Comparison of ENCODE assay signal across 11 cellular contexts in the genomic region with DNA sequence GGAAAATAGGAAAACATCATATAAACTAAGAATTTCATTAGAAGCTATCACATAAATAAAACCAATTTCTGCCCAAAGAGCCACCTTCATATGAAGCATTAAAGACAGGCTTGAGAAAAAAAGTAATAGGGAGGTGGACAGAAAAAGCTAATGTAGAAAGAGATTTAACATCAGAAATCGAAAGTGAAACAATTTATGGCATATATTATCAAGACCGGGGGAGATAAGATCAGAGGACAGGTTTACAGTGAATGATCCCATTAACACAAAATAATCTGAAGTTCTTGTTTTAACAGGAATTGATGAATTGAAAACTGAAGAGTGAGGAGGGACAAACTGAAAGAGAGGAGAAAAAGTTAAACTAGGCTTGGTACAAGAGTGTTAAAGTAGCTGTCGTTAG.
DNase-seq lines count a peak whose midpoint lies in the region; ATAC-seq and TF ChIP-seq lines count a peak whose summit lies in the region.
"Had no signal": no experiment of that assay in that cellular context is flagged by ENCODE, and none has a peak within 500 bp of the region (broad histone marks: within the 10 kb centered on the region; RNA-seq: fewer than 3 reads in every experiment).

No MANE protein-coding gene starts in this region.

- peaks cover 1% of the 10 kb centered on the region for H3K9me3 Mint-ChIP-seq in activated CD8-positive, alpha-beta T cell treated with anti-CD3 and anti-CD28 coated beads for 36 hours
- peaks cover 0 to 3% (median 0%) of the 10 kb centered on the region in 11 donors for H3K9me3 Mint-ChIP-seq in naive thymus-derived CD4-positive, alpha-beta T cell

- no peaks in the 10 kb centered on the region for H3K9me3 ChIP-seq in naive thymus-derived CD4-positive, alpha-beta T cell (ENCODE audit: control insufficient read depth in 2 of 3, low read length in 3 of 3)
- H3K9me3 ChIP-seq: Peyer's patch had no signal

- no peaks in the 10 kb centered on the region for H3K36me3 Mint-ChIP-seq in activated CD8-positive, alpha-beta T cell treated with anti-CD3 and anti-CD28 coated beads for 36 hours (ENCODE audit: low read depth)
- no peaks in the 10 kb centered on the region for H3K36me3 Mint-ChIP-seq in naive thymus-derived CD4-positive, alpha-beta T cell

- no peak overlapping the region for H3K27ac Mint-ChIP-seq in activated CD8-positive, alpha-beta T cell treated with anti-CD3 and anti-CD28 coated beads for 36 hours
- peak overlapping the region in 8 of 9 donors; percentile 2 to 80 (median 61) for H3K27ac Mint-ChIP-seq in naive thymus-derived CD4-positive, alpha-beta T cell

- H3K27me3 Mint-ChIP-seq in activated CD8-positive, alpha-beta T cell treated with anti-CD3 and anti-CD28 coated beads for 36 hours = no peaks in the 10 kb centered on the region
- no peaks in the 10 kb centered on the region for H3K27me3 Mint-ChIP-seq in naive thymus-derived CD4-positive, alpha-beta T cell

- peak overlapping the region; percentile 39 for H3K4me3 Mint-ChIP-seq in activated CD8-positive, alpha-beta T cell treated with anti-CD3 and anti-CD28 coated beads for 36 hours
- peak overlapping the region; percentile 65 to 91 (median 82) for H3K4me3 Mint-ChIP-seq in naive thymus-derived CD4-positive, alpha-beta T cell

- POLR2A ChIA-PET in activated CD8-positive, alpha-beta T cell treated with anti-CD3 and anti-CD28 coated beads for 36 hours (lab: Charles Lee) = no interaction called here
- POLR2A ChIA-PET in naive thymus-derived CD4-positive, alpha-beta T cell (lab: Charles Lee) = no interaction called here

- no peak overlapping the region for H3K27ac ChIP-seq in naive thymus-derived CD4-positive, alpha-beta T cell (ENCODE audit: low read depth, low read length)
- H3K27ac ChIP-seq: Peyer's patch had no signal

- peak overlapping the region; percentile 8 for H3K4me3 ChIP-seq in naive thymus-derived CD4-positive, alpha-beta T cell (ENCODE audit: low read length)

- peak; percentile 26 for DNase-seq in DMS53 treated with DMSO at 0.1 percent for 48 hours (lab: John Stamatoyannopoulos, UW; ENCODE audit: unreplicated experiment)
- no peak for DNase-seq in activated CD8-positive, alpha-beta T cell treated with anti-CD3 and anti-CD28 coated beads for 36 hours
- DNase-seq in naive thymus-derived CD4-positive, alpha-beta T cell = peak in 2 of 9 donors; percentile 7 to 9
- no peak for DNase-seq in activated effector memory CD4-positive, alpha-beta T cell treated with anti-CD3 and anti-CD28 coated beads, Interleukin-2, amount 50 U/mL, for 16 hours
- no peak for DNase-seq in NCI-H524 treated with DMSO at 0.1 percent for 48 hours (lab: John Stamatoyannopoulos, UW)
- no peak for DNase-seq in iPS-NIHi11 (ENCODE audit: low spot score)
- DNase-seq: effector CD4-positive, alpha-beta T cell; Karpas-422; Peyer's patch had no signal

- TF ChIP-seq CTCF in activated CD8-positive, alpha-beta T cell treated with anti-CD3 and anti-CD28 coated beads for 36 hours (IDR thresholded peaks at IDR 0.05) = no peak

- CTCF ChIA-PET in activated CD8-positive, alpha-beta T cell treated with anti-CD3 and anti-CD28 coated beads for 36 hours (lab: Charles Lee) = interaction anchor here (1.0 kb wide), 1 partner anchor 9 kb away, joined by 3 read pairs; no protein-coding TSS in a partner anchor
- CTCF ChIA-PET in naive thymus-derived CD4-positive, alpha-beta T cell (lab: Charles Lee) = interaction anchor here (0.6 kb wide), 2 partner anchors 15 to 88 kb away, joined by 3 read pairs; no protein-coding TSS in a partner anchor

- intact Hi-C loops in activated CD8-positive, alpha-beta T cell treated with anti-CD3 and anti-CD28 coated beads for 36 hours (cut with micrococcal nuclease) = no loop called here
- intact Hi-C loops in naive thymus-derived CD4-positive, alpha-beta T cell (cut with micrococcal nuclease) = loop anchor here (2.0 kb wide), 1 partner anchor 34 kb away; no protein-coding TSS in a partner anchor

- no peaks in the 10 kb centered on the region for H3K36me3 ChIP-seq in naive thymus-derived CD4-positive, alpha-beta T cell (ENCODE audit: control insufficient read depth in 2 of 3, insufficient read depth in 3 of 3, low read length in 3 of 3)
- H3K36me3 ChIP-seq: Peyer's patch had no signal

- peak; percentile 64 for ATAC-seq in HG03159 (IDR thresholded peaks at IDR 0.05; ENCODE audit: unreplicated experiment)
- no peak for ATAC-seq in activated CD8-positive, alpha-beta T cell treated with anti-CD3 and anti-CD28 coated beads for 36 hours
- no peak for ATAC-seq in naive thymus-derived CD4-positive, alpha-beta T cell
- ATAC-seq in HG02938 (IDR thresholded peaks at IDR 0.05; ENCODE audit: unreplicated experiment) = no peak

- H3K27me3 ChIP-seq in naive thymus-derived CD4-positive, alpha-beta T cell (ENCODE audit: control insufficient read depth in 2 of 2, insufficient read depth in 2 of 2, low read length in 2 of 2) = no peaks in the 10 kb centered on the region
- H3K27me3 ChIP-seq: Peyer's patch had no signal

- peaks cover 13% of the 10 kb centered on the region for H3K4me1 Mint-ChIP-seq in activated CD8-positive, alpha-beta T cell treated with anti-CD3 and anti-CD28 coated beads for 36 hours (ENCODE audit: low read depth)
- peaks cover 12 to 30% (median 19%) of the 10 kb centered on the region in 7 donors for H3K4me1 Mint-ChIP-seq in naive thymus-derived CD4-positive, alpha-beta T cell

- no peaks in the 10 kb centered on the region for H3K4me1 ChIP-seq in naive thymus-derived CD4-positive, alpha-beta T cell (ENCODE audit: control insufficient read depth in 2 of 2, insufficient read depth in 2 of 2, low read length in 2 of 2)
- H3K4me1 ChIP-seq: Peyer's patch had no signal
